Comparison of ENCODE assay signal across 29 cellular contexts in the genomic region with DNA sequence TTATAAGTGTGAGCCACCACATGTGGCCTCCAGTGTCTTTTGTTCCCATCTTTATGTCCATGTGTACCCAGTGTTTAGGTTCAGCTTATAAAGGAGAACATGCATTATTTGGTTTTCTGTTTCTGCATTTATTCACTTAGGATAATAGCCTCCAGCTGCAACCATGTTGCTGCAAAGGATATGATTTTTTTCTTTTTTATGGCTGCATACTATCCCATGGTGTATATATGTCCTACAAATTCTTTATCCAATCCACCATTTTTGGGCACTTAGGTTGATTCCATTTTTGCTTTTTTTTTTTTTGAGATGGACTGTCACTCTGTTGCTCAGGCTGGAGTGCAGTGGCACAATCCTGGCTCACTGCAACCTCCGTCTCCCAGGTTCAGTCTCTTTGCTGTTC.
"Had no signal": no experiment of that assay in that cellular context is flagged by ENCODE, and none has a peak within 500 bp of the region (broad histone marks: within the 10 kb centered on the region; RNA-seq: fewer than 3 reads in every experiment).

No MANE protein-coding gene starts in this region.

- FAIRE-seq: urothelium cell line had no signal

- H3K27ac ChIP-seq: stomach, suprapubic skin, testis, thoracic aorta, thyroid gland, tibial artery, tibial nerve, transverse colon, upper lobe of left lung, upper lobe of right lung, uterus, vagina had no signal

- H3K27me3 ChIP-seq: stomach, suprapubic skin, testis, thyroid gland, tibial artery, tibial nerve, transverse colon, upper lobe of left lung, upper lobe of right lung, uterus, vagina had no signal

- H3K4me1 ChIP-seq: stomach, suprapubic skin, testis, thyroid gland, tibial artery, tibial nerve, transverse colon, upper lobe of left lung, upper lobe of right lung, uterus, vagina had no signal

- H3K4me1 Mint-ChIP-seq: stimulated activated effector memory CD8-positive, alpha-beta T cell treated with anti-CD3 and anti-CD28 coated beads, Interleukin-12 subunit alpha, Interleukin-12 subunit beta, amount 100 ng/mL, for 72 hours; stimulated activated memory B cell treated with anti-CD40 and anti-IgM and Interleukin-4, amounts not matched to agents 10 μg/mL and 1 μg/mL and 100 μg/mL, for 72 hours; stimulated activated naive B cell treated with anti-CD40 and anti-IgM and Interleukin-4, amounts not matched to agents 10 μg/mL and 1 μg/mL and 100 μg/mL, for 72 hours; stimulated activated naive CD8-positive, alpha-beta T cell treated with anti-CD3 and anti-CD28 coated beads, Interleukin-15, amount 100 ng/mL, for 72 hours had no signal

- H3K36me3 ChIP-seq: thoracic aorta, thyroid gland, tibial artery, transverse colon, upper lobe of left lung, upper lobe of right lung, uterus, vagina had no signal

- H3K9me3 Mint-ChIP-seq: stimulated activated effector memory CD8-positive, alpha-beta T cell treated with anti-CD3 and anti-CD28 coated beads, Interleukin-12 subunit alpha, Interleukin-12 subunit beta, amount 100 ng/mL, for 72 hours; stimulated activated memory B cell treated with anti-CD40 and anti-IgM and Interleukin-4, amounts not matched to agents 10 μg/mL and 1 μg/mL and 100 μg/mL, for 72 hours; stimulated activated naive B cell treated with anti-CD40 and anti-IgM and Interleukin-4, amounts not matched to agents 10 μg/mL and 1 μg/mL and 100 μg/mL, for 72 hours; stimulated activated naive CD8-positive, alpha-beta T cell treated with anti-CD3 and anti-CD28 coated beads, Interleukin-15, amount 100 ng/mL, for 72 hours; stimulated activated naive CD8-positive, alpha-beta T cell treated with anti-CD3 and anti-CD28 coated beads, Interleukin-15, Interleukin-2, amounts not matched to agents 100 ng/mL and 50 ng/mL, for 24 hours; type B pancreatic cell had no signal

- DNase-seq: stimulated activated CD4-positive, alpha-beta T cell treated with anti-CD3 and anti-CD28 coated beads, Interleukin-2, amount 100 ng/mL, for 48 hours; stimulated activated CD4-positive, alpha-beta T cell treated with anti-CD3 and anti-CD28 coated beads, Interleukin-4, amount 100 ng/mL, for 1 hour; stimulated activated CD4-positive, alpha-beta T cell treated with anti-CD3 and anti-CD28 coated beads, Interleukin-4, amount 100 ng/mL, for 24 hours; stimulated activated CD4-positive, alpha-beta T cell treated with anti-CD3 and anti-CD28 coated beads, Interleukin-4, amount 100 ng/mL, for 4 hours; stimulated activated CD8-positive, alpha-beta memory T cell treated with anti-CD3 and anti-CD28 coated beads, Interleukin-4, amount 100 ng/mL, for 48 hours; stimulated activated naive B cell treated with anti-CD40 and anti-IgM and Interleukin-4, amounts not matched to agents 10 μg/mL and 1 μg/mL and 100 μg/mL, for 72 hours; stimulated activated naive CD4-positive, alpha-beta T cell; stimulated activated naive CD4-positive, alpha-beta T cell treated with Interleukin-2 at 50 U/mL for 16 hours; stimulated activated naive CD8-positive, alpha-beta T cell treated with anti-CD3 and anti-CD28 coated beads, Interleukin-15, amount 100 ng/mL, for 72 hours; stimulated activated naive CD8-positive, alpha-beta T cell treated with anti-CD3 and anti-CD28 coated beads, Interleukin-15, Interleukin-2, amounts not matched to agents 100 U/mL and 50 U/mL, for 24 hours; stomach; substantia nigra; testis; thyroid gland; tibial artery; transverse colon; trophoblast cell; upper lobe of left lung; upper lobe of right lung; uterus had no signal

- H3K9me3 ChIP-seq: stomach, suprapubic skin, testis, thoracic aorta, thyroid gland, tibial artery, tibial nerve, transverse colon, upper lobe of left lung, upper lobe of right lung, uterus, vagina had no signal

- H3K27ac Mint-ChIP-seq: stimulated activated effector memory CD8-positive, alpha-beta T cell treated with anti-CD3 and anti-CD28 coated beads, Interleukin-12 subunit alpha, Interleukin-12 subunit beta, amount 100 ng/mL, for 72 hours; stimulated activated memory B cell treated with anti-CD40 and anti-IgM and Interleukin-4, amounts not matched to agents 10 μg/mL and 1 μg/mL and 100 μg/mL, for 72 hours; stimulated activated naive B cell treated with anti-CD40 and anti-IgM and Interleukin-4, amounts not matched to agents 10 μg/mL and 1 μg/mL and 100 μg/mL, for 72 hours; stimulated activated naive CD8-positive, alpha-beta T cell treated with anti-CD3 and anti-CD28 coated beads, Interleukin-15, amount 100 ng/mL, for 72 hours; stimulated activated naive CD8-positive, alpha-beta T cell treated with anti-CD3 and anti-CD28 coated beads, Interleukin-15, Interleukin-2, amounts not matched to agents 100 ng/mL and 50 ng/mL, for 24 hours; type B pancreatic cell had no signal

- H3K4me3 Mint-ChIP-seq: stimulated activated effector memory CD8-positive, alpha-beta T cell treated with anti-CD3 and anti-CD28 coated beads, Interleukin-12 subunit alpha, Interleukin-12 subunit beta, amount 100 ng/mL, for 72 hours; stimulated activated memory B cell treated with anti-CD40 and anti-IgM and Interleukin-4, amounts not matched to agents 10 μg/mL and 1 μg/mL and 100 μg/mL, for 72 hours; stimulated activated naive B cell treated with anti-CD40 and anti-IgM and Interleukin-4, amounts not matched to agents 10 μg/mL and 1 μg/mL and 100 μg/mL, for 72 hours; stimulated activated naive CD8-positive, alpha-beta T cell treated with anti-CD3 and anti-CD28 coated beads, Interleukin-15, amount 100 ng/mL, for 72 hours; stimulated activated naive CD8-positive, alpha-beta T cell treated with anti-CD3 and anti-CD28 coated beads, Interleukin-15, Interleukin-2, amounts not matched to agents 100 ng/mL and 50 ng/mL, for 24 hours; type B pancreatic cell had no signal

- H3K27me3 Mint-ChIP-seq: stimulated activated memory B cell treated with anti-CD40 and anti-IgM and Interleukin-4, amounts not matched to agents 10 μg/mL and 1 μg/mL and 100 μg/mL, for 72 hours; stimulated activated naive B cell treated with anti-CD40 and anti-IgM and Interleukin-4, amounts not matched to agents 10 μg/mL and 1 μg/mL and 100 μg/mL, for 72 hours; stimulated activated naive CD8-positive, alpha-beta T cell treated with anti-CD3 and anti-CD28 coated beads, Interleukin-15, amount 100 ng/mL, for 72 hours; stimulated activated naive CD8-positive, alpha-beta T cell treated with anti-CD3 and anti-CD28 coated beads, Interleukin-15, Interleukin-2, amounts not matched to agents 100 ng/mL and 50 ng/mL, for 24 hours; type B pancreatic cell had no signal

- H3K4me3 ChIP-seq: stomach, suprapubic skin, testis, thoracic aorta, thyroid gland, tibial artery, tibial nerve, transverse colon, upper lobe of left lung, upper lobe of right lung, uterus, vagina had no signal

- ATAC-seq: stimulated activated effector memory CD8-positive, alpha-beta T cell treated with anti-CD3 and anti-CD28 coated beads, Interleukin-12 subunit alpha, Interleukin-12 subunit beta, amount 100 ng/mL, for 72 hours; stimulated activated memory B cell treated with anti-CD40 and anti-IgM and Interleukin-4, amounts not matched to agents 10 μg/mL and 1 μg/mL and 100 μg/mL, for 72 hours; stimulated activated naive B cell treated with anti-CD40 and anti-IgM and Interleukin-4, amounts not matched to agents 10 μg/mL and 1 μg/mL and 100 μg/mL, for 72 hours; stimulated activated naive CD8-positive, alpha-beta T cell treated with anti-CD3 and anti-CD28 coated beads, Interleukin-15, amount 100 ng/mL, for 72 hours; stimulated activated naive CD8-positive, alpha-beta T cell treated with anti-CD3 and anti-CD28 coated beads, Interleukin-15, Interleukin-2, amounts not matched to agents 100 U/mL and 50 U/mL, for 24 hours; upper lobe of right lung had no signal
